ENCODE assay signal across 8 cellular contexts in genomic region chr10:50497758-50498157, GRCh38.
DNase-seq lines count a peak whose midpoint lies in the region; ATAC-seq and TF ChIP-seq lines count a peak whose summit lies in the region.

No MANE protein-coding gene starts in this region.

- H3K36me3 ChIP-seq in osteoblast (ENCODE audit: insufficient read depth, low read length): no peaks in the 10 kb centered on the region

- H3K4me1 Mint-ChIP-seq in activated T-cell treated with anti-CD3 and anti-CD28 coated beads, Interleukin-2, amount 50 U/mL, for 24 hours (ENCODE audit: low read depth): peaks cover 59% of the 10 kb centered on the region

- H3K4me3 Mint-ChIP-seq in activated T-cell treated with anti-CD3 and anti-CD28 coated beads, Interleukin-2, amount 50 U/mL, for 24 hours: peak overlapping the region; percentile 28

- H3K79me2 ChIP-seq in osteoblast (ENCODE audit: insufficient read depth, low read length): no peaks in the 10 kb centered on the region

- no peak for DNase-seq in activated T-cell treated with anti-CD3 and anti-CD28 coated beads, Interleukin-2, amount 50 U/mL, for 24 hours
- no peak for DNase-seq in activated T-cell treated with anti-CD3 and anti-CD28 coated beads, Interleukin-2, amount 50 U/mL, for 48 hours
- DNase-seq in amniotic epithelial cell (ENCODE audit: low read depth) (peak; percentile 81), osteoblast (ENCODE audit: insufficient read length, low spot score, missing footprints) (peak; percentile 22), T1000 (lab: John Stamatoyannopoulos, UW) (no peak), NCI-H748 (lab: John Stamatoyannopoulos, UW; ENCODE audit: unreplicated experiment) (no peak)
- DNase-seq in stimulated activated CD4-positive, alpha-beta T cell treated with anti-CD3 and anti-CD28 coated beads, Interleukin-4, amount 100 ng/mL, for 24 hours: no peak

- no peaks in the 10 kb centered on the region for H3K9me3 ChIP-seq in osteoblast (ENCODE audit: low read depth, low read length)

- H3K27me3 Mint-ChIP-seq in activated T-cell treated with anti-CD3 and anti-CD28 coated beads, Interleukin-2, amount 50 U/mL, for 24 hours: no peaks in the 10 kb centered on the region

- H3K4me3 ChIP-seq in osteoblast (ENCODE audit: insufficient read depth, low read length): no peak overlapping the region

- H3K36me3 Mint-ChIP-seq in activated T-cell treated with anti-CD3 and anti-CD28 coated beads, Interleukin-2, amount 50 U/mL, for 24 hours (ENCODE audit: low read depth): peaks cover 27% of the 10 kb centered on the region

- H3K27ac Mint-ChIP-seq in activated T-cell treated with anti-CD3 and anti-CD28 coated beads, Interleukin-2, amount 50 U/mL, for 24 hours: peak overlapping the region; percentile 82

- ATAC-seq in HG03039 (IDR thresholded peaks at IDR 0.05; ENCODE audit: unreplicated experiment): peak; percentile 96

- H3K4me1 ChIP-seq in osteoblast (ENCODE audit: insufficient read depth, low read length): peaks cover 14% of the 10 kb centered on the region

- no peak for TF ChIP-seq CTCF in osteoblast (IDR thresholded peaks at IDR 0.05; ENCODE audit: extremely low read depth, low read depth, low read length)

- H3K4me2 ChIP-seq in osteoblast (ENCODE audit: insufficient read depth, low read length): peak overlapping the region; percentile 67

- H3K27me3 ChIP-seq in osteoblast (ENCODE audit: insufficient read depth, low read length): no peaks in the 10 kb centered on the region

- H3K27ac ChIP-seq in osteoblast (ENCODE audit: low read depth, low read length): peak overlapping the region; percentile 70

- H4K20me1 ChIP-seq in osteoblast (ENCODE audit: insufficient read depth, low read length): no peaks in the 10 kb centered on the region

- peaks cover 3% of the 10 kb centered on the region for H3K9me3 Mint-ChIP-seq in activated T-cell treated with anti-CD3 and anti-CD28 coated beads, Interleukin-2, amount 50 U/mL, for 24 hours

- H2AFZ ChIP-seq in osteoblast (ENCODE audit: low read length): no peak overlapping the region

Comparison
In these comparisons a context has a peak if more than half of its experiments do, and no peak if none do; other contexts are left out.
1. DNase-seq: peak in amniotic epithelial cell (single experiment) and osteoblast (single experiment); none in activated T-cell treated with anti-CD3 and anti-CD28 coated beads, Interleukin-2, amount 50 U/mL, for 24 hours (single experiment), activated T-cell treated with anti-CD3 and anti-CD28 coated beads, Interleukin-2, amount 50 U/mL, for 48 hours (0 of 2), T1000 (single experiment), NCI-H748 (single experiment) and stimulated activated CD4-positive, alpha-beta T cell treated with anti-CD3 and anti-CD28 coated beads, Interleukin-4, amount 100 ng/mL, for 24 hours (single experiment).